ENCODE assay signal across 26 cellular contexts in genomic region chr22:39989633-39990032, GRCh38. TPM values are rescaled to one million over a fixed set of nuclear protein-coding genes. Genes with fewer than 3 reads are reported as not detected.
DNase-seq lines count a peak whose midpoint lies in the region; ATAC-seq, FAIRE-seq and TF ChIP-seq lines count a peak whose summit lies in the region.
"Had no signal": no experiment of that assay in that cellular context is flagged by ENCODE, and none has a peak within 500 bp of the region (broad histone marks: within the 10 kb centered on the region; RNA-seq: fewer than 3 reads in every experiment).

No MANE protein-coding gene starts in this region.

- H3K4me1 ChIP-seq in right lobe of liver: peaks cover 0 to 49% (median 12%) of the 10 kb centered on the region in 4 donors
- H3K4me1 ChIP-seq in HepG2 (ENCODE audit: insufficient read depth, low read length): peaks cover 32% of the 10 kb centered on the region
- H3K4me1 ChIP-seq: SJSA1 had no signal

- intact Hi-C loops in right lobe of liver (cut with DNase I) (no loop called here), HepG2 (cut with micrococcal nuclease; ENCODE audit: unreplicated experiment) (no loop called here), left cardiac atrium (cut with DNase I) (no loop called here)

- H3K36me3 ChIP-seq in right lobe of liver: no peaks in the 10 kb centered on the region
- H3K36me3 ChIP-seq in HepG2 (replicated peaks in 1 of 2; ENCODE audit: control insufficient read depth in 1 of 2, insufficient read depth in 2 of 2, low read length in 2 of 2): no peaks in the 10 kb centered on the region
- H3K36me3 ChIP-seq: SJSA1 had no signal

- no peak for ATAC-seq in right lobe of liver
- no peak for ATAC-seq in HepG2
- ATAC-seq in left cardiac atrium: peak; percentile 29 to 58
- ATAC-seq in HG03139 (IDR thresholded peaks at IDR 0.05; ENCODE audit: unreplicated experiment): no peak
- ATAC-seq: CD8-positive, alpha-beta T cell; Panc1 had no signal

- in situ Hi-C loops in HepG2 (cut with HindIII; ENCODE audit: extremely low pct_ligation_motif_present, low pct_unique_long_range_greater_than_20kb): no loop called here

- 76% methylated on average over 7 of the region's 7 CpGs for whole genome bisulfite sequencing in right lobe of liver (ENCODE audit: insufficient coverage, low coverage, low lambda C conversion rate, missing lambda C conversion rate)
- 63% methylated on average over 7 of the region's 7 CpGs for WGBS in HepG2 (ENCODE audit: low lambda C conversion rate)

- H3K4me2 ChIP-seq in HepG2 (ENCODE audit: low read depth, low read length): no peak overlapping the region

- H3K27me3 Mint-ChIP-seq in nephron progenitor cell (ENCODE audit: low read depth, poor library complexity): peaks cover 45% of the 10 kb centered on the region

- TF ChIP-seq RAD21 in HepG2 (CRISPR knock-in tag; IDR thresholded peaks at IDR 0.05): no peak

- H3K36me3 Mint-ChIP-seq in nephron progenitor cell (ENCODE audit: low read depth): no peaks in the 10 kb centered on the region
- H3K36me3 Mint-ChIP-seq: CD8-positive, alpha-beta T cell had no signal

- H3K9ac ChIP-seq in HepG2 (ENCODE audit: insufficient read depth, low read depth, low read length): no peak overlapping the region

- no peak for TF ChIP-seq EP300 in HepG2 (IDR thresholded peaks at IDR 0.05; ENCODE audit: low read depth in 2 of 2, low read length in 2 of 2)
- TF ChIP-seq EP300 in HepG2 (CRISPR knock-in tag; IDR thresholded peaks at IDR 0.05; ENCODE audit: borderline replicate concordance): no peak

- H3K4me3 ChIP-seq in right lobe of liver (no peak overlapping the region), HepG2 (replicated peaks in 1 of 3; ENCODE audit: insufficient read depth in 1 of 3, low read depth in 2 of 3, low read length in 3 of 3) (no peak overlapping the region)
- H3K4me3 ChIP-seq: SJSA1 had no signal

- no peak for FAIRE-seq in HepG2 (lab: Jason Lieb, UNC)
- FAIRE-seq: GM12891, H54 had no signal

- no peaks in the 10 kb centered on the region for H3K79me2 ChIP-seq in HepG2 (ENCODE audit: insufficient read depth, low read length)

- no peaks in the 10 kb centered on the region for H3K9me3 ChIP-seq in right lobe of liver
- H3K9me3 ChIP-seq in HepG2 (ENCODE audit: low read length): no peaks in the 10 kb centered on the region
- H3K9me3 ChIP-seq: SJSA1 had no signal

- BruUV-seq in HepG2 (replicated peaks; lab: Mats Ljungman, UMichigan): no TSS peak

- H3K27me3 ChIP-seq in right lobe of liver (no peaks in the 10 kb centered on the region), HepG2 (ENCODE audit: control insufficient read depth in 1 of 2, insufficient read depth in 2 of 2, low read length in 2 of 2) (peaks cover 2 to 25% of the 10 kb centered on the region in 2 experiments; a peak in 3 of 5 replicates)
- H3K27me3 ChIP-seq: SJSA1 had no signal

- TF ChIP-seq CTCF in right lobe of liver (IDR thresholded peaks at IDR 0.05) (no peak), HepG2 (CRISPR knock-in tag; IDR thresholded peaks at IDR 0.05) (no peak), nephron progenitor cell (IDR thresholded peaks at IDR 0.05) (no peak)

- H4K20me1 ChIP-seq in HepG2 (ENCODE audit: insufficient read depth, low read length): no peaks in the 10 kb centered on the region

- H2AFZ ChIP-seq in HepG2 (ENCODE audit: low read length): no peak overlapping the region

- CTCF ChIA-PET in HepG2 (lab: Yijun Ruan, JAX; ENCODE audit: low intra/inter-chr PET ratio, low total read pairs): no interaction called here

- no peak overlapping the region for H3K4me3 Mint-ChIP-seq in nephron progenitor cell
- H3K4me3 Mint-ChIP-seq: CD8-positive, alpha-beta T cell had no signal

- H3K4me1 Mint-ChIP-seq in nephron progenitor cell: peaks cover 44% of the 10 kb centered on the region

- POLR2A ChIA-PET in HepG2 (lab: Yijun Ruan, JAX): no interaction called here

- H3K9me3 Mint-ChIP-seq in nephron progenitor cell: no peaks in the 10 kb centered on the region
- H3K9me3 Mint-ChIP-seq: CD8-positive, alpha-beta T cell had no signal

- H3K27ac ChIP-seq in right lobe of liver (peak overlapping the region in 2 of 3 donors; percentile 86 to 88), HepG2 (ENCODE audit: extremely low read length, insufficient read depth, low read length) (no peak overlapping the region)
- H3K27ac ChIP-seq: SJSA1 had no signal

- TF ChIP-seq POLR2A in right lobe of liver (IDR thresholded peaks at IDR 0.05) (no peak), HepG2 (IDR thresholded peaks at IDR 0.05; ENCODE audit: insufficient read depth in 1 of 2, low read depth in 2 of 2, low read length in 2 of 2) (no peak)

- no peak for DNase-seq in right lobe of liver
- no peak for DNase-seq in HepG2 (ENCODE audit: low spot score)
- no peak for DNase-seq in left cardiac atrium
- DNase-seq in nephron progenitor cell: no peak
- DNase-seq in NCI-H526 treated with DMSO at 0.1 percent for 48 hours (lab: John Stamatoyannopoulos, UW): no peak
- no peak for DNase-seq in activated CD4-positive, alpha-beta T cell treated with anti-CD3 and anti-CD28 coated beads, Interleukin-2, amount 50 U/mL, for 1 hour
- DNase-seq: AML-193; C1 segment of cervical spinal cord; Calu3; CD8-positive, alpha-beta T cell; DMS153; KBM-7; NCI-H1092; NCI-H1436 treated with DMSO at 0.1 percent for 48 hours; NCI-H1930; NCI-H226; NCI-H524; NCI-H82 had no signal

- peak overlapping the region; percentile 42 for H3K27ac Mint-ChIP-seq in nephron progenitor cell
- H3K27ac Mint-ChIP-seq: CD8-positive, alpha-beta T cell had no signal

TF ChIP-seq in HepG2, 621 proteins besides CTCF, POLR2A, EP300 and RAD21 (continues in another document):
- no peak for TF ChIP-seq ZNF883 (CRISPR knock-in tag; IDR thresholded peaks at IDR 0.05; ENCODE audit: not compliant biosample characterization)

RNA-seq across cellular contexts. Expression of gene FAM83F, which starts 5.1 kb away (rescaled TPM):
- total RNA-seq in right lobe of liver (1 to 10 TPM; 1.1 to 4.5 (median 1.6) TPM), HepG2 (2016; rRNA removed; fragmentation: Illumina TruSeq; extraction: Trizol) (not detected in 2 replicates), left cardiac atrium (1 to 10 TPM; 2.2 to 2.4 TPM)
- total RNA-seq in HepG2 (2016; cell fraction: cytosol; rRNA removed; fragmentation: Illumina TruSeq; extraction: Trizol; ENCODE audit: low read depth): not detected in 2 replicates
- not detected in 2 replicates for total RNA-seq in HepG2 (2016; cell fraction: insoluble cytoplasmic fraction; rRNA removed; fragmentation: Illumina TruSeq; extraction: Trizol)
- total RNA-seq in HepG2 (2016; cell fraction: membrane; rRNA removed; fragmentation: Illumina TruSeq; extraction: Trizol): not detected in 2 replicates
- not detected in 2 replicates for total RNA-seq in HepG2 (2016; cell fraction: nucleus; rRNA removed; fragmentation: Illumina TruSeq; extraction: Trizol)
- polyA plus RNA-seq in HepG2 (2011; rRNA removed): not detected in 2 replicates
- polyA plus RNA-seq in HepG2 (2011; cell fraction: cytosol; rRNA removed): under 0.01 and 0.03 TPM in 2 replicates
- polyA plus RNA-seq in HepG2 (2011; cell fraction: nucleus; rRNA removed): not detected in 2 replicates
- not detected in 2 replicates for polyA plus RNA-seq in HepG2 (2012)
- not detected in 2 replicates for polyA plus RNA-seq in HepG2 (2016; cell fraction: cytosol; fragmentation: Illumina TruSeq; extraction: Trizol; ENCODE audit: low read depth)
- not detected in 2 replicates for polyA plus RNA-seq in HepG2 (2016; cell fraction: insoluble cytoplasmic fraction; fragmentation: Illumina TruSeq; extraction: Trizol; ENCODE audit: low read depth)
- polyA plus RNA-seq in HepG2 (2016; cell fraction: membrane; fragmentation: Illumina TruSeq; extraction: Trizol; ENCODE audit: low read depth): not detected in 2 replicates
- not detected in 2 replicates for polyA plus RNA-seq in HepG2 (2016; cell fraction: nucleus; fragmentation: Illumina TruSeq; extraction: Trizol; ENCODE audit: insufficient read depth, low read depth)
- polyA minus RNA-seq in HepG2 (2011; rRNA and poly(A)+ RNA removed; ENCODE audit: low replicate concordance): 7.3 TPM in 1 of 2 replicates, not detected in the other
- not detected in 2 replicates for polyA minus RNA-seq in HepG2 (2011; cell fraction: cytosol; rRNA and poly(A)+ RNA removed)
- polyA minus RNA-seq in HepG2 (2011; cell fraction: nucleus; rRNA and poly(A)+ RNA removed): not detected in 2 replicates
- total RNA-seq: A172, SJSA1 had no signal
- polyA plus RNA-seq: AG04450 had no signal

RNA-seq across cellular contexts. Expression of gene TMA7B, which starts 29.4 kb away (rescaled TPM):
- total RNA-seq in right lobe of liver (under 1 TPM in 1 of 6 experiments, not detected in 5; 0.20 TPM), HepG2 (2016; rRNA removed; fragmentation: Illumina TruSeq; extraction: Trizol) (not detected in 2 replicates), left cardiac atrium (not detected)
- not detected in 2 replicates for total RNA-seq in HepG2 (2016; cell fraction: cytosol; rRNA removed; fragmentation: Illumina TruSeq; extraction: Trizol; ENCODE audit: low read depth)
- total RNA-seq in HepG2 (2016; cell fraction: insoluble cytoplasmic fraction; rRNA removed; fragmentation: Illumina TruSeq; extraction: Trizol): not detected in 2 replicates
- not detected in 2 replicates for total RNA-seq in HepG2 (2016; cell fraction: membrane; rRNA removed; fragmentation: Illumina TruSeq; extraction: Trizol)
- total RNA-seq in HepG2 (2016; cell fraction: nucleus; rRNA removed; fragmentation: Illumina TruSeq; extraction: Trizol): not detected in 2 replicates
- polyA plus RNA-seq in HepG2 (2011; rRNA removed): not detected in 2 replicates
- not detected in 2 replicates for polyA plus RNA-seq in HepG2 (2011; cell fraction: cytosol; rRNA removed)
- polyA plus RNA-seq in HepG2 (2011; cell fraction: nucleus; rRNA removed): not detected in 2 replicates
- polyA plus RNA-seq in HepG2 (2012): not detected in 2 replicates
- not detected in 2 replicates for polyA plus RNA-seq in HepG2 (2016; cell fraction: cytosol; fragmentation: Illumina TruSeq; extraction: Trizol; ENCODE audit: low read depth)
- polyA plus RNA-seq in HepG2 (2016; cell fraction: insoluble cytoplasmic fraction; fragmentation: Illumina TruSeq; extraction: Trizol; ENCODE audit: low read depth): not detected in 2 replicates
- polyA plus RNA-seq in HepG2 (2016; cell fraction: membrane; fragmentation: Illumina TruSeq; extraction: Trizol; ENCODE audit: low read depth): not detected in 2 replicates
- polyA plus RNA-seq in HepG2 (2016; cell fraction: nucleus; fragmentation: Illumina TruSeq; extraction: Trizol; ENCODE audit: insufficient read depth, low read depth): not detected in 2 replicates
- polyA minus RNA-seq in HepG2 (2011; rRNA and poly(A)+ RNA removed; ENCODE audit: low replicate concordance): not detected in 2 replicates
- polyA minus RNA-seq in HepG2 (2011; cell fraction: cytosol; rRNA and poly(A)+ RNA removed): not detected in 2 replicates
- not detected in 2 replicates for polyA minus RNA-seq in HepG2 (2011; cell fraction: nucleus; rRNA and poly(A)+ RNA removed)
- total RNA-seq: A172, Calu3, G401, SJSA1 had no signal
- polyA plus RNA-seq: AG04450 had no signal

Comparison
In these comparisons a context has a peak if more than half of its experiments do, and no peak if none do; other contexts are left out.
1. ATAC-seq: peak in left cardiac atrium (2 of 2); none in right lobe of liver (0 of 4), HepG2 (single experiment) and HG03139 (single experiment).